16 cellular contexts compared by ENCODE assay signal in genomic region chr11:100525635-100526034, GRCh38.
DNase-seq lines count a peak whose midpoint lies in the region; ATAC-seq, FAIRE-seq and TF ChIP-seq lines count a peak whose summit lies in the region.
"Had no signal": no experiment of that assay in that cellular context is flagged by ENCODE, and none has a peak within 500 bp of the region (broad histone marks: within the 10 kb centered on the region; RNA-seq: fewer than 3 reads in every experiment).

No MANE protein-coding gene starts in this region.

- DNase-seq in ELF-1 (ENCODE audit: low read depth, low spot score), result peak; percentile 67
- DNase-seq in HT1080 (ENCODE audit: low read depth), result peak; percentile 20
- DNase-seq in keratinocyte (ENCODE audit: low read depth, low spot score), result no peak
- no peak for DNase-seq in DMS114 treated with DMSO at 0.1 percent for 48 hours (lab: John Stamatoyannopoulos, UW; ENCODE audit: unreplicated experiment)
- DNase-seq: activated CD4-positive, alpha-beta T cell treated with anti-CD3 and anti-CD28 coated beads for 48 hours; NCI-H1417; NCI-H510A; stimulated activated CD4-positive, alpha-beta T cell treated with anti-CD3 and anti-CD28 coated beads, Interleukin-4, amount 100 ng/mL, for 24 hours; stomach had no signal

- H3K79me2 ChIP-seq in keratinocyte (ENCODE audit: control insufficient read depth, insufficient read depth, low read length), result no peaks in the 10 kb centered on the region
- H3K79me2 ChIP-seq: hepatocyte had no signal

- ATAC-seq in HG02852 (IDR thresholded peaks at IDR 0.05; ENCODE audit: unreplicated experiment), result no peak
- ATAC-seq in GM18907 (IDR thresholded peaks at IDR 0.05; ENCODE audit: unreplicated experiment), result no peak
- no peak for ATAC-seq in GM21447 (IDR thresholded peaks at IDR 0.05; ENCODE audit: unreplicated experiment)

- H3K9me1 ChIP-seq in keratinocyte (ENCODE audit: control insufficient read depth, extremely low read depth, insufficient read depth, low read length), result no peaks in the 10 kb centered on the region

- H4K20me1 ChIP-seq in keratinocyte (ENCODE audit: control insufficient read depth, extremely low read depth, insufficient read depth, low read length), result no peaks in the 10 kb centered on the region

- peak; percentile 46 for TF ChIP-seq CTCF in VCaP (conservative IDR thresholded peaks at IDR 0.05)
- peak; percentile 21 to 45 (median 44) for TF ChIP-seq CTCF in keratinocyte (optimal IDR thresholded peaks at IDR 0.05 in 1 of 3, IDR thresholded peaks at IDR 0.05 in 1 of 3, conservative IDR thresholded peaks at IDR 0.05 in 1 of 3; ENCODE audit: extremely low read depth in 1 of 3, insufficient read depth in 2 of 3, low read length in 3 of 3)

- no peaks in the 10 kb centered on the region for H3K4me1 ChIP-seq in keratinocyte (ENCODE audit: control insufficient read depth, extremely low read depth, insufficient read depth, low read length)
- H3K4me1 ChIP-seq: stomach had no signal

- H3K9me3 ChIP-seq in keratinocyte (ENCODE audit: control insufficient read depth, low read depth, low read length), result no peaks in the 10 kb centered on the region

- H3K27me3 ChIP-seq in keratinocyte (ENCODE audit: control insufficient read depth, extremely low read depth, insufficient read depth, low read length), result no peaks in the 10 kb centered on the region
- H3K27me3 ChIP-seq: hepatocyte, stomach had no signal

- H3K4me3 ChIP-seq in keratinocyte (ENCODE audit: control insufficient read depth in 2 of 3, extremely low read depth in 1 of 3, insufficient read depth in 2 of 3, low read depth in 1 of 3, low read length in 3 of 3), result no peak overlapping the region
- H3K4me3 ChIP-seq: hepatocyte, stomach had no signal

- no peak for FAIRE-seq in keratinocyte (lab: Jason Lieb, UNC)
- FAIRE-seq: endometrium had no signal

- no peaks in the 10 kb centered on the region for H3K36me3 ChIP-seq in keratinocyte (ENCODE audit: control insufficient read depth in 2 of 2, extremely low read depth in 1 of 2, insufficient read depth in 2 of 2, low read length in 2 of 2)
- H3K36me3 ChIP-seq: stomach had no signal

- no peak overlapping the region for H2AFZ ChIP-seq in keratinocyte (ENCODE audit: control insufficient read depth, low read length)
- H2AFZ ChIP-seq: hepatocyte had no signal

- dilution Hi-C loops in keratinocyte (cut with MboI; ENCODE audit: extremely low pct_ligation_motif_present, low sequenced_read_pairs), result no loop called here

- H3K9ac ChIP-seq in keratinocyte (ENCODE audit: control insufficient read depth, extremely low read depth, insufficient read depth, low read length), result no peak overlapping the region

- no peak overlapping the region for H3K4me2 ChIP-seq in keratinocyte (ENCODE audit: control insufficient read depth, extremely low read depth, insufficient read depth, low read depth, low read length)
- H3K4me2 ChIP-seq: hepatocyte had no signal

- H3K27ac ChIP-seq in VCaP, result no peak overlapping the region
- H3K27ac ChIP-seq in keratinocyte (ENCODE audit: control insufficient read depth, insufficient read depth, low read length), result no peak overlapping the region
- H3K27ac ChIP-seq: hepatocyte, HL-60, stomach had no signal

Comparison
In these comparisons a context has a peak if more than half of its experiments do, and no peak if none do; other contexts are left out.
1. DNase-seq: peak in ELF-1 (single experiment) and HT1080 (single experiment); none in keratinocyte (single experiment) and DMS114 treated with DMSO at 0.1 percent for 48 hours (single experiment).